9 cellular contexts compared by ENCODE assay signal in genomic region chr9:91395553-91396470, GRCh38. TPM values are rescaled to one million over a fixed set of nuclear protein-coding genes. Genes with fewer than 3 reads are reported as not detected.
DNase-seq lines count a peak whose midpoint lies in the region; ATAC-seq and TF ChIP-seq lines count a peak whose summit lies in the region.
"Had no signal": no experiment of that assay in that cellular context is flagged by ENCODE, and none has a peak within 500 bp of the region (broad histone marks: within the 10 kb centered on the region; RNA-seq: fewer than 3 reads in every experiment).

No MANE protein-coding gene starts in this region.

- H3K36me3 ChIP-seq in RWPE2 (ENCODE audit: low read depth), result no peaks in the 10 kb centered on the region

- peak; percentile 11 to 31 for DNase-seq in AML-193 (lab: John Stamatoyannopoulos, UW)
- no peak for DNase-seq in RWPE2 (ENCODE audit: low spot score)
- DNase-seq in fibroblast of the aortic adventitia (ENCODE audit: low read depth), result peak; percentile 84
- no peak for DNase-seq in cerebellum (ENCODE audit: low spot score)
- DNase-seq in mucosa of gallbladder (ENCODE audit: low spot score), result no peak
- DNase-seq in retina, result no peak
- no peak for DNase-seq in NCI-H2107 (lab: John Stamatoyannopoulos, UW)

- H3K27ac ChIP-seq in RWPE2 (ENCODE audit: poor library complexity, severe bottlenecking), result peak overlapping the region; percentile 97
- H3K27ac ChIP-seq: VCaP had no signal

- no peaks in the 10 kb centered on the region for H3K27me3 ChIP-seq in RWPE2 (ENCODE audit: insufficient read depth, poor library complexity, severe bottlenecking)

- no peak for TF ChIP-seq CTCF in RWPE2 (IDR thresholded peaks at IDR 0.05; ENCODE audit: poor library complexity, severe bottlenecking)
- no peak for TF ChIP-seq CTCF in fibroblast of the aortic adventitia (IDR thresholded peaks at IDR 0.05; ENCODE audit: insufficient read depth, low read length)

- H3K4me3 ChIP-seq in RWPE2 (ENCODE audit: severe bottlenecking) (no peak overlapping the region), fibroblast of the aortic adventitia (ENCODE audit: low read depth, low read length) (no peak overlapping the region)

- ATAC-seq in GM21786 (IDR thresholded peaks at IDR 0.05; ENCODE audit: unreplicated experiment) (peak; percentile 76), RWPE2 (ENCODE audit: low read depth) (peak; percentile 82)

- no peaks in the 10 kb centered on the region for H3K9me3 ChIP-seq in RWPE2 (ENCODE audit: severe bottlenecking)

- peaks cover 26% of the 10 kb centered on the region for H3K4me1 ChIP-seq in RWPE2 (ENCODE audit: insufficient read depth, poor library complexity, severe bottlenecking)

RNA-seq across cellular contexts. Expression of gene NFIL3, which starts 27.8 kb away (rescaled TPM):
- total RNA-seq in fibroblast of the aortic adventitia (ENCODE audit: low replicate concordance) (18.8 and 21.4 TPM in 2 replicates), cerebellum (24.6 TPM), mucosa of gallbladder (16.4 TPM)

RNA-seq across cellular contexts. Expression of gene AUH, which starts 34.1 kb away (rescaled TPM):
- total RNA-seq in fibroblast of the aortic adventitia (ENCODE audit: low replicate concordance), result 19.6 and 69.4 TPM in 2 replicates
- 34.4 TPM for total RNA-seq in cerebellum
- total RNA-seq in mucosa of gallbladder, result 19.9 TPM

Comparison
In these comparisons a context has a peak if more than half of its experiments do, and no peak if none do; other contexts are left out.
1. DNase-seq: peak in AML-193 (2 of 2) and fibroblast of the aortic adventitia (single experiment); none in RWPE2 (single experiment), cerebellum (single experiment), mucosa of gallbladder (single experiment), retina (single experiment) and NCI-H2107 (single experiment).